Comparison of ENCODE assay signal across 14 cellular contexts in the genomic region with DNA sequence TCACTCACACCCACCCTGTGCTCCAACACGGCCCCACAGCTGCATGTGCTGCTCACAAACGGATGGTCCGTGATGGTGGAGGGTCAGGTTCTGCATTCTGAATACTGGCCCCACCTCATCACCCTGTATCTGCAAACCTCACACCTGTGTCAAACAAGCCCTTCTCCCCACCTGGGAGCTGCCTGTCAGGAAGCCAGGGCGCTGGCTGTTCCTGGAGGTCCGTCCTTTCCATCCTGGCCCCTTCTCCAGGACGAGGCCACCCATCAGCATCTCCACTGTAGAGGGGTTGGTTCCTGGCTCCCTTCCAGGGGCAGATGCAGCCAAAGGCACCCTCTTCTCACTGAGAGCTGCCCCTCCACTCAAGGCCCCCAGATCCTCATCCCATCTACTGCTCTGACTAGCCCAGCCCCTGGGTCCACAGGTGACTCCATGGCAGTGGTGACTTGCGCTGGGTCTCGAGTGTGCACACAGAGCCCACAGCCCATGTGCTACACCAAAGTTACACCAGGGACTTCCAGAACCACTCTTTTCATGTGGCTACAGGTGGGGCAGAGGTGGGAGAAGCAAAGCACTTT.
DNase-seq lines count a peak whose midpoint lies in the region; ATAC-seq and TF ChIP-seq lines count a peak whose summit lies in the region.
"Had no signal": no experiment of that assay in that cellular context is flagged by ENCODE, and none has a peak within 500 bp of the region (broad histone marks: within the 10 kb centered on the region; RNA-seq: fewer than 3 reads in every experiment).

No MANE protein-coding gene starts in this region.

- TF ChIP-seq CTCF in natural killer cell (IDR thresholded peaks at IDR 0.05) = no peak

- no peaks in the 10 kb centered on the region for H3K4me1 Mint-ChIP-seq in natural killer cell treated with Interleukin-12 subunit alpha and Interleukin-12 subunit beta and Interleukin-15 and Interleukin-18, amount 100 ng/mL, for 72 hours (ENCODE audit: low read depth in 2 of 2)
- no peaks in the 10 kb centered on the region for H3K4me1 Mint-ChIP-seq in natural killer cell
- H3K4me1 Mint-ChIP-seq: CD8-positive, alpha-beta memory T cell had no signal

- no peaks in the 10 kb centered on the region for H3K36me3 Mint-ChIP-seq in natural killer cell treated with Interleukin-12 subunit alpha and Interleukin-12 subunit beta and Interleukin-15 and Interleukin-18, amount 100 ng/mL, for 72 hours
- no peaks in the 10 kb centered on the region for H3K36me3 Mint-ChIP-seq in natural killer cell
- H3K36me3 Mint-ChIP-seq: CD8-positive, alpha-beta memory T cell had no signal

- DNase-seq in natural killer cell treated with Interleukin-12 subunit alpha and Interleukin-12 subunit beta and Interleukin-15 and Interleukin-18, amount 100 ng/mL, for 72 hours (ENCODE audit: low spot score) = no peak
- DNase-seq in natural killer cell = no peak
- DNase-seq in left lobe of liver (ENCODE audit: low spot score) = peak; percentile 35
- DNase-seq in stimulated activated CD8-positive, alpha-beta memory T cell treated with anti-CD3 and anti-CD28 coated beads, Interleukin-4, amount 100 ng/mL, for 48 hours = peak; percentile 10
- peak; percentile 29 for DNase-seq in ureter (ENCODE audit: low spot score)
- no peak for DNase-seq in COLO668 (lab: John Stamatoyannopoulos, UW; ENCODE audit: unreplicated experiment)
- DNase-seq: 8988T; AML-193; CD8-positive, alpha-beta memory T cell; DMS53; GF-D8 had no signal

- peak; percentile 17 to 25 for ATAC-seq in natural killer cell treated with Interleukin-12 subunit alpha and Interleukin-12 subunit beta and Interleukin-15 and Interleukin-18, amount 100 ng/mL, for 72 hours
- ATAC-seq in natural killer cell (no peak), left lobe of liver (no peak), HG03378 (IDR thresholded peaks at IDR 0.05; ENCODE audit: unreplicated experiment) (no peak), HG03045 (IDR thresholded peaks at IDR 0.05; ENCODE audit: unreplicated experiment) (no peak)
- ATAC-seq: HCT116 had no signal

- no peaks in the 10 kb centered on the region for H3K9me3 Mint-ChIP-seq in natural killer cell treated with Interleukin-12 subunit alpha and Interleukin-12 subunit beta and Interleukin-15 and Interleukin-18, amount 100 ng/mL, for 72 hours
- no peaks in the 10 kb centered on the region for H3K9me3 Mint-ChIP-seq in natural killer cell
- H3K9me3 Mint-ChIP-seq: CD8-positive, alpha-beta memory T cell had no signal

- no peak overlapping the region for H3K4me3 Mint-ChIP-seq in natural killer cell treated with Interleukin-12 subunit alpha and Interleukin-12 subunit beta and Interleukin-15 and Interleukin-18, amount 100 ng/mL, for 72 hours
- H3K4me3 Mint-ChIP-seq in natural killer cell = no peak overlapping the region
- H3K4me3 Mint-ChIP-seq: CD8-positive, alpha-beta memory T cell had no signal

- H3K27ac Mint-ChIP-seq in natural killer cell treated with Interleukin-12 subunit alpha and Interleukin-12 subunit beta and Interleukin-15 and Interleukin-18, amount 100 ng/mL, for 72 hours = no peak overlapping the region
- no peak overlapping the region for H3K27ac Mint-ChIP-seq in natural killer cell

- intact Hi-C loops in natural killer cell (cut with micrococcal nuclease) = no loop called here

- no peaks in the 10 kb centered on the region for H3K27me3 Mint-ChIP-seq in natural killer cell treated with Interleukin-12 subunit alpha and Interleukin-12 subunit beta and Interleukin-15 and Interleukin-18, amount 100 ng/mL, for 72 hours
- no peaks in the 10 kb centered on the region for H3K27me3 Mint-ChIP-seq in natural killer cell (ENCODE audit: low read depth in 2 of 2)
- H3K27me3 Mint-ChIP-seq: CD8-positive, alpha-beta memory T cell had no signal

Comparison
In these comparisons a context has a peak if more than half of its experiments do, and no peak if none do; other contexts are left out.
1. ATAC-seq: peak in natural killer cell treated with Interleukin-12 subunit alpha and Interleukin-12 subunit beta and Interleukin-15 and Interleukin-18, amount 100 ng/mL, for 72 hours (2 of 2); none in natural killer cell (0 of 3), left lobe of liver (single experiment), HG03378 (single experiment) and HG03045 (single experiment).
2. DNase-seq: peak in left lobe of liver (single experiment), stimulated activated CD8-positive, alpha-beta memory T cell treated with anti-CD3 and anti-CD28 coated beads, Interleukin-4, amount 100 ng/mL, for 48 hours (single experiment) and ureter (single experiment); none in natural killer cell treated with Interleukin-12 subunit alpha and Interleukin-12 subunit beta and Interleukin-15 and Interleukin-18, amount 100 ng/mL, for 72 hours (single experiment), natural killer cell (single experiment) and COLO668 (single experiment).